Comparison of ENCODE assay signal across 10 cellular contexts in the genomic region with DNA sequence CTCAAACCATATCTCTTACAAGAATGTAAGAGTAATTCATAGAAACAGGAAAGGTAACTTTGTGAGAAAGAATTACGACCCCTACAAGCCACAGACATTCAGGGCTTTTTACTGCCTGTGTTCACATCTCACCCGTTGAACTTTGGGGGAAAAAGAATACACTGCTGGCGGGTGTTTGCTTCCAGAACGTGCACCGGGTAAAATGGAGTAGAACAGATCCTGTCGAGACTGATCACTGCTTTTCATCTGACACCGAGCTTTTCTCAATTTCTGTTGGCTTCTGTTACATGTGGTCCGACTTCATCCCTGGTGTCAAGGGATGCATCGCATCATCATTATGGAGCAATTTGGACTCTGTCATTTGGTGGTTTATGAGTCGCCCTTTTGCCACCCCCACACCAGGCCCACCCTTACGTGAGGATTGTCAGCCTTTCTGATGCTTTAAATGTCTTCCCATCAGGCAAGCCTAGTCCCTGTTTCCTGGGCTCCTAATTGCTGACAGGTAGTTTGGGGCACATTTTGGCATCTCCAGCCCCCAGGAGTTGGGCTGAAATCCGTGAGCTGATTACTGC.
DNase-seq lines count a peak whose midpoint lies in the region; ATAC-seq and TF ChIP-seq lines count a peak whose summit lies in the region.
"Had no signal": no experiment of that assay in that cellular context is flagged by ENCODE, and none has a peak within 500 bp of the region (broad histone marks: within the 10 kb centered on the region; RNA-seq: fewer than 3 reads in every experiment).

No MANE protein-coding gene starts in this region.

- H3K9me3 ChIP-seq in upper lobe of right lung = no peaks in the 10 kb centered on the region

- H3K27me3 ChIP-seq in upper lobe of right lung = peaks cover 3% of the 10 kb centered on the region

- H3K27ac ChIP-seq in upper lobe of right lung = peak overlapping the region; percentile 31

- no peak for ATAC-seq in upper lobe of right lung
- ATAC-seq in HG02970 (IDR thresholded peaks at IDR 0.05; ENCODE audit: low FRiP score, unreplicated experiment) = no peak
- no peak for ATAC-seq in HG03469 (IDR thresholded peaks at IDR 0.05; ENCODE audit: unreplicated experiment)

- H3K4me3 ChIP-seq in upper lobe of right lung = no peak overlapping the region

- H3K36me3 ChIP-seq in upper lobe of right lung = no peaks in the 10 kb centered on the region

- peaks cover 12% of the 10 kb centered on the region for H3K4me1 ChIP-seq in upper lobe of right lung

- peak; percentile 34 for DNase-seq in stimulated activated CD4-positive, alpha-beta T cell treated with anti-CD3 and anti-CD28 coated beads, Interleukin-15, amount 100 ng/mL, for 24 hours
- no peak for DNase-seq in stimulated activated CD4-positive, alpha-beta T cell treated with anti-CD3 and anti-CD28 coated beads, Interleukin-12 subunit alpha, Interleukin-12 subunit beta, amount 100 ng/mL, for 4 hours
- peak; percentile 43 to 45 for DNase-seq in activated T-cell treated with anti-CD3 and anti-CD28 coated beads, Interleukin-2, amount 50 U/mL, for 48 hours
- DNase-seq in left kidney (ENCODE audit: low read depth, low spot score) = peak; percentile 60
- DNase-seq in upper lobe of right lung = no peak
- no peak for DNase-seq in SHP77 treated with DMSO at 0.1 percent for 48 hours (lab: John Stamatoyannopoulos, UW)
- DNase-seq: NCI-H774, substantia nigra had no signal

- TF ChIP-seq CTCF in upper lobe of right lung (IDR thresholded peaks at IDR 0.05) = no peak

- intact Hi-C loops in upper lobe of right lung (cut with DNase I) = no loop called here

Comparison
In these comparisons a context has a peak if more than half of its experiments do, and no peak if none do; other contexts are left out.
1. DNase-seq: peak in stimulated activated CD4-positive, alpha-beta T cell treated with anti-CD3 and anti-CD28 coated beads, Interleukin-15, amount 100 ng/mL, for 24 hours (single experiment), activated T-cell treated with anti-CD3 and anti-CD28 coated beads, Interleukin-2, amount 50 U/mL, for 48 hours (2 of 2) and left kidney (single experiment); none in stimulated activated CD4-positive, alpha-beta T cell treated with anti-CD3 and anti-CD28 coated beads, Interleukin-12 subunit alpha, Interleukin-12 subunit beta, amount 100 ng/mL, for 4 hours (single experiment), upper lobe of right lung (single experiment) and SHP77 treated with DMSO at 0.1 percent for 48 hours (single experiment).